In genomic region chr5:150156033-150156381, GRCh38 we compare ENCODE assay signal across 8 cellular contexts. TPM values are rescaled to one million over a fixed set of nuclear protein-coding genes. Genes with fewer than 3 reads are reported as not detected.
A peak's percentile ranks its signal among the peaks of the same experiment; 100 is the strongest.
DNase-seq lines count a peak whose midpoint lies in the region; ATAC-seq and TF ChIP-seq lines count a peak whose summit lies in the region.

No MANE protein-coding gene starts in this region.

- peak overlapping the region; percentile 93 for H2AFZ ChIP-seq in KMS-11 (ENCODE audit: low read depth)
- H2AFZ ChIP-seq in osteoblast (ENCODE audit: low read length), result peak overlapping the region; percentile 1

- H3K4me1 ChIP-seq in KMS-11 (ENCODE audit: low read depth, poor library complexity, severe bottlenecking), result peaks cover 4% of the 10 kb centered on the region
- peaks cover 20% of the 10 kb centered on the region for H3K4me1 ChIP-seq in ectodermal cell (ENCODE audit: control insufficient read depth, insufficient read depth, low read length)
- peaks cover 71% of the 10 kb centered on the region for H3K4me1 ChIP-seq in osteoblast (ENCODE audit: insufficient read depth, low read length)

- peak overlapping the region in 4 of 7 donors; percentile 20 to 60 (median 46) for H3K27ac Mint-ChIP-seq in CD14-positive monocyte

- ATAC-seq in HG02870 (IDR thresholded peaks at IDR 0.05; ENCODE audit: unreplicated experiment), result no peak

- H3K4me3 Mint-ChIP-seq in CD14-positive monocyte, result peak overlapping the region; percentile 79 to 93

- H3K36me3 ChIP-seq in KMS-11 (ENCODE audit: insufficient read depth) (no peaks in the 10 kb centered on the region), ectodermal cell (ENCODE audit: control insufficient read depth, insufficient read depth, low read length) (no peaks in the 10 kb centered on the region), osteoblast (ENCODE audit: insufficient read depth, low read length) (peaks cover 24% of the 10 kb centered on the region)

- H3K4me3 ChIP-seq in KMS-11 (IDR thresholded peaks at IDR 0.05; ENCODE audit: insufficient read depth, low read depth, low read length) (no peak overlapping the region), ectodermal cell (ENCODE audit: insufficient read depth, low read depth, low read length) (peak overlapping the region; percentile 0), osteoblast (ENCODE audit: insufficient read depth, low read length) (peak overlapping the region; percentile 93)

- H3K27ac ChIP-seq in KMS-11, result no peak overlapping the region
- no peak overlapping the region for H3K27ac ChIP-seq in ectodermal cell (ENCODE audit: insufficient read depth, low read depth, low read length, poor library complexity, severe bottlenecking)
- H3K27ac ChIP-seq in osteoblast (ENCODE audit: low read depth, low read length), result peak overlapping the region; percentile 82

- no peak for TF ChIP-seq CTCF in CD14-positive monocyte (IDR thresholded peaks at IDR 0.05)
- TF ChIP-seq CTCF in KMS-11 (conservative IDR thresholded peaks at IDR 0.05; ENCODE audit: low read depth, low read length), result no peak
- TF ChIP-seq CTCF in osteoblast (IDR thresholded peaks at IDR 0.05; ENCODE audit: extremely low read depth, low read depth, low read length), result no peak

- peak overlapping the region; percentile 65 for H3K9ac ChIP-seq in KMS-11

- H4K20me1 ChIP-seq in KMS-11 (ENCODE audit: insufficient read depth), result no peaks in the 10 kb centered on the region
- peaks cover 24% of the 10 kb centered on the region for H4K20me1 ChIP-seq in osteoblast (ENCODE audit: insufficient read depth, low read length)

- peaks cover 15% of the 10 kb centered on the region for H3K4me1 Mint-ChIP-seq in CD14-positive monocyte

- H3K27me3 Mint-ChIP-seq in CD14-positive monocyte (ENCODE audit: low read depth in 3 of 3), result peaks cover 24 to 33% (median 27%) of the 10 kb centered on the region in 3 donors

- no peaks in the 10 kb centered on the region for H3K79me2 ChIP-seq in KMS-11 (ENCODE audit: insufficient read depth, low read depth)
- peaks cover 43% of the 10 kb centered on the region for H3K79me2 ChIP-seq in osteoblast (ENCODE audit: insufficient read depth, low read length)

- whole genome bisulfite sequencing in ectodermal cell, 2 experiments, result 46 to 49% methylated on average over 9 of the region's 9 CpGs

- intact Hi-C loops in CD14-positive monocyte (cut with micrococcal nuclease), result no loop called here

- peaks cover 0 to 2% (median 0%) of the 10 kb centered on the region in 7 donors for H3K9me3 Mint-ChIP-seq in CD14-positive monocyte

- DNase-seq in CD14-positive monocyte (ENCODE audit: low spot score) (no peak), osteoblast (ENCODE audit: insufficient read length, low spot score, missing footprints) (peak; percentile 86), NOMO-1 treated with dmso at 0.1 percent for 144 hours (lab: John Stamatoyannopoulos, UW; ENCODE audit: unreplicated experiment) (no peak), dedifferentiated amniotic fluid mesenchymal stem cell (ENCODE audit: extremely low spot score) (no peak), epidermal melanocyte (ENCODE audit: insufficient read length, low spot score) (no peak)

- H3K4me2 ChIP-seq in KMS-11 (peak overlapping the region; percentile 66), osteoblast (ENCODE audit: insufficient read depth, low read length) (peak overlapping the region; percentile 97)

- H3K27me3 ChIP-seq in KMS-11 (ENCODE audit: insufficient read depth, low read depth) (no peaks in the 10 kb centered on the region), ectodermal cell (ENCODE audit: control insufficient read depth, insufficient read depth, low read length, poor library complexity, severe bottlenecking) (no peaks in the 10 kb centered on the region), osteoblast (ENCODE audit: insufficient read depth, low read length) (no peaks in the 10 kb centered on the region)

- no peaks in the 10 kb centered on the region for H3K9me3 ChIP-seq in ectodermal cell (ENCODE audit: control insufficient read depth, low read length)
- H3K9me3 ChIP-seq in osteoblast (ENCODE audit: low read depth, low read length), result no peaks in the 10 kb centered on the region

- H3K36me3 Mint-ChIP-seq in CD14-positive monocyte, result peaks cover 0 to 3% of the 10 kb centered on the region in 2 donors

RNA-seq across cellular contexts. Expression of gene PDGFRB, which starts 0.4 kb away (rescaled TPM):
- under 1 TPM; 0.04 to 0.20 TPM for polyA plus RNA-seq in CD14-positive monocyte
- 25.9 TPM for polyA plus RNA-seq in ectodermal cell (2013, experiment 1 of 4)
- polyA plus RNA-seq in ectodermal cell (2013, experiment 2 of 4), result 22.1 TPM
- 20.5 TPM for polyA plus RNA-seq in ectodermal cell (2013, experiment 3 of 4)
- polyA plus RNA-seq in ectodermal cell (2013, experiment 4 of 4), result 21.8 TPM
- total RNA-seq in osteoblast, result 531 and 567 TPM in 2 replicates

RNA-seq across cellular contexts. Expression of gene CDX1, which starts 10.6 kb away (rescaled TPM):
- polyA plus RNA-seq in CD14-positive monocyte, result not detected
- polyA plus RNA-seq in ectodermal cell (2013, experiment 1 of 4), result 0.81 TPM
- polyA plus RNA-seq in ectodermal cell (2013, experiment 2 of 4), result 1.6 TPM
- 0.43 TPM for polyA plus RNA-seq in ectodermal cell (2013, experiment 3 of 4)
- 0.57 TPM for polyA plus RNA-seq in ectodermal cell (2013, experiment 4 of 4)
- 0.29 and 0.36 TPM in 2 replicates for total RNA-seq in osteoblast

RNA-seq across cellular contexts. Expression of gene SLC6A7, which starts 33.9 kb away (rescaled TPM):
- not detected for polyA plus RNA-seq in CD14-positive monocyte
- polyA plus RNA-seq in ectodermal cell (2013, experiment 1 of 4), result not detected
- polyA plus RNA-seq in ectodermal cell (2013, experiment 2 of 4), result not detected
- polyA plus RNA-seq in ectodermal cell (2013, experiment 3 of 4), result not detected
- polyA plus RNA-seq in ectodermal cell (2013, experiment 4 of 4), result 0.04 TPM
- under 0.01 TPM in 1 of 2 replicates, not detected in the other for total RNA-seq in osteoblast
